8 cellular contexts compared by ENCODE assay signal in genomic region chr17:21513012-21513570, GRCh38.
DNase-seq lines count a peak whose midpoint lies in the region; ATAC-seq and TF ChIP-seq lines count a peak whose summit lies in the region.

No MANE protein-coding gene starts in this region.

- no peak for TF ChIP-seq EP300 in ovary (IDR thresholded peaks at IDR 0.05)

- peaks cover 5% of the 10 kb centered on the region for H3K4me1 ChIP-seq in ovary (ENCODE audit: insufficient read depth)
- peaks cover 0 to 13% of the 10 kb centered on the region in 2 donors for H3K4me1 ChIP-seq in thoracic aorta (ENCODE audit: control insufficient read depth in 1 of 2, low read depth in 2 of 2)

- H3K27ac ChIP-seq in ovary (no peak overlapping the region), thoracic aorta (no peak overlapping the region)

- H3K36me3 ChIP-seq in ovary (no peaks in the 10 kb centered on the region), thoracic aorta (no peaks in the 10 kb centered on the region)

- no peak overlapping the region for H3K4me3 ChIP-seq in ovary
- H3K4me3 ChIP-seq in thoracic aorta: peak overlapping the region; percentile 58

- ATAC-seq in SK-N-SH treated with all-trans-retinoic acid at 6 μM for 48 hours: peak; percentile 62
- no peak for ATAC-seq in thoracic aorta (ENCODE audit: insufficient number of reproducible peaks, low FRiP score, low read depth)
- no peak for ATAC-seq in GM21619 (IDR thresholded peaks at IDR 0.05; ENCODE audit: unreplicated experiment)

- DNase-seq in KBM-7: peak; percentile 76
- DNase-seq in activated naive CD4-positive, alpha-beta T cell treated with Interleukin-2 at 50 U/mL for 16 hours: peak; percentile 76
- peak; percentile 59 for DNase-seq in globus pallidus (ENCODE audit: low spot score)
- peak; percentile 69 to 83 (median 80) for DNase-seq in ovary
- peak; percentile 25 for DNase-seq in thoracic aorta (ENCODE audit: low spot score)

- H3K27me3 ChIP-seq in ovary (no peaks in the 10 kb centered on the region), thoracic aorta (replicated peaks; ENCODE audit: insufficient read depth) (no peaks in the 10 kb centered on the region)

- in situ Hi-C loops in KBM-7 (cut with MboI; ENCODE audit: low pct_unique_long_range_greater_than_20kb, low sequenced_read_pairs): no loop called here

- TF ChIP-seq CTCF in GM12874 (IDR thresholded peaks at IDR 0.05; ENCODE audit: insufficient read depth, low read depth, low read length) (peak; percentile 70), ovary (IDR thresholded peaks at IDR 0.05) (peak; percentile 50 to 64 (median 56)), thoracic aorta (IDR thresholded peaks at IDR 0.05) (peak; percentile 85)

- WGBS in ovary, 3 donors: 4 to 7% (median 5%) methylated on average over 22 to 23 of the region's 24 CpGs

- intact Hi-C loops in ovary (cut with DNase I): loop anchor here (2.0 to 10.0 kb wide), 8 partner anchors 56 to 396 kb away; partner anchors contain the start of genes MAP2K3 (in 3 of the 4) and DHRS7B (in 1 of the 4)

- no peak for TF ChIP-seq POLR2A in ovary (IDR thresholded peaks at IDR 0.05)

- no peaks in the 10 kb centered on the region for H3K9me3 ChIP-seq in ovary
- no peaks in the 10 kb centered on the region for H3K9me3 ChIP-seq in thoracic aorta

TF ChIP-seq in SK-N-SH treated with all-trans-retinoic acid at 6 μM for 48 hours, 23 proteins besides CTCF, POLR2A, EP300 and RAD21:
- TF ChIP-seq CSRNP3 (CRISPR knock-in tag; IDR thresholded peaks at IDR 0.05): no peak
- no peak for TF ChIP-seq ZFP3 (CRISPR knock-in tag; IDR thresholded peaks at IDR 0.05)
- TF ChIP-seq, protein P1, sequence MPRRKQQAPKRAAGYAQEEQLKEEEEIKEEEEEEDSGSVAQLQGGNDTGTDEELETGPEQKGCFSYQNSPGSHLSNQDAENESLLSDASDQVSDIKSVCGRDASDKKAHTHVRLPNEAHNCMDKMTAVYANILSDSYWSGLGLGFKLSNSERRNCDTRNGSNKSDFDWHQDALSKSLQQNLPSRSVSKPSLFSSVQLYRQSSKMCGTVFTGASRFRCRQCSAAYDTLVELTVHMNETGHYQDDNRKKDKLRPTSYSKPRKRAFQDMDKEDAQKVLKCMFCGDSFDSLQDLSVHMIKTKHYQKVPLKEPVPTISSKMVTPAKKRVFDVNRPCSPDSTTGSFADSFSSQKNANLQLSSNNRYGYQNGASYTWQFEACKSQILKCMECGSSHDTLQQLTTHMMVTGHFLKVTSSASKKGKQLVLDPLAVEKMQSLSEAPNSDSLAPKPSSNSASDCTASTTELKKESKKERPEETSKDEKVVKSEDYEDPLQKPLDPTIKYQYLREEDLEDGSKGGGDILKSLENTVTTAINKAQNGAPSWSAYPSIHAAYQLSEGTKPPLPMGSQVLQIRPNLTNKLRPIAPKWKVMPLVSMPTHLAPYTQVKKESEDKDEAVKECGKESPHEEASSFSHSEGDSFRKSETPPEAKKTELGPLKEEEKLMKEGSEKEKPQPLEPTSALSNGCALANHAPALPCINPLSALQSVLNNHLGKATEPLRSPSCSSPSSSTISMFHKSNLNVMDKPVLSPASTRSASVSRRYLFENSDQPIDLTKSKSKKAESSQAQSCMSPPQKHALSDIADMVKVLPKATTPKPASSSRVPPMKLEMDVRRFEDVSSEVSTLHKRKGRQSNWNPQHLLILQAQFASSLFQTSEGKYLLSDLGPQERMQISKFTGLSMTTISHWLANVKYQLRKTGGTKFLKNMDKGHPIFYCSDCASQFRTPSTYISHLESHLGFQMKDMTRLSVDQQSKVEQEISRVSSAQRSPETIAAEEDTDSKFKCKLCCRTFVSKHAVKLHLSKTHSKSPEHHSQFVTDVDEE (CRISPR knock-in tag; IDR thresholded peaks at IDR 0.05): no peak
- TF ChIP-seq ESRRG (CRISPR knock-in tag; IDR thresholded peaks at IDR 0.05): no peak
- TF ChIP-seq GLIS3 (CRISPR knock-in tag; IDR thresholded peaks at IDR 0.05): no peak
- TF ChIP-seq ZFP30 (CRISPR knock-in tag; IDR thresholded peaks at IDR 0.05): no peak
- no peak for TF ChIP-seq PATZ1 (CRISPR knock-in tag; IDR thresholded peaks at IDR 0.05; ENCODE audit: borderline replicate concordance)
- no peak for TF ChIP-seq RARB (CRISPR knock-in tag; IDR thresholded peaks at IDR 0.05)
- TF ChIP-seq POU6F1 (CRISPR knock-in tag; IDR thresholded peaks at IDR 0.05; ENCODE audit: borderline replicate concordance, low read depth): no peak
- no peak for TF ChIP-seq OSR1 (CRISPR knock-in tag; IDR thresholded peaks at IDR 0.05)
- no peak for TF ChIP-seq TCF4 (CRISPR knock-in tag; IDR thresholded peaks at IDR 0.05; ENCODE audit: borderline replicate concordance)
- TF ChIP-seq CSDC2 (CRISPR knock-in tag; IDR thresholded peaks at IDR 0.05): no peak
- no peak for TF ChIP-seq TOX (CRISPR knock-in tag; IDR thresholded peaks at IDR 0.05; ENCODE audit: borderline replicate concordance)
- no peak for TF ChIP-seq ISL1 (CRISPR knock-in tag; IDR thresholded peaks at IDR 0.05)

Comparison
In these comparisons a context has a peak if more than half of its experiments do, and no peak if none do; other contexts are left out.
1. DNase-seq: peak in every context shown above with its lines; median percentile 80 in ovary; 76 in KBM-7; 76 in activated naive CD4-positive, alpha-beta T cell treated with Interleukin-2 at 50 U/mL for 16 hours; 59 in globus pallidus; 25 in thoracic aorta.